1 cellular context compared by ENCODE assay signal in genomic region chr1:154567386-154568164, GRCh38.
TF ChIP-seq lines count a peak whose summit lies in the region.

A gene with protein sequence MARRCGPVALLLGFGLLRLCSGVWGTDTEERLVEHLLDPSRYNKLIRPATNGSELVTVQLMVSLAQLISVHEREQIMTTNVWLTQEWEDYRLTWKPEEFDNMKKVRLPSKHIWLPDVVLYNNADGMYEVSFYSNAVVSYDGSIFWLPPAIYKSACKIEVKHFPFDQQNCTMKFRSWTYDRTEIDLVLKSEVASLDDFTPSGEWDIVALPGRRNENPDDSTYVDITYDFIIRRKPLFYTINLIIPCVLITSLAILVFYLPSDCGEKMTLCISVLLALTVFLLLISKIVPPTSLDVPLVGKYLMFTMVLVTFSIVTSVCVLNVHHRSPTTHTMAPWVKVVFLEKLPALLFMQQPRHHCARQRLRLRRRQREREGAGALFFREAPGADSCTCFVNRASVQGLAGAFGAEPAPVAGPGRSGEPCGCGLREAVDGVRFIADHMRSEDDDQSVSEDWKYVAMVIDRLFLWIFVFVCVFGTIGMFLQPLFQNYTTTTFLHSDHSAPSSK (plus strand): TSS chr1:154567778. CDS start chr1:154568045, 267 bp downstream.

TF ChIP-seq in HepG2, 621 proteins besides CTCF, POLR2A, EP300 and RAD21 (continued from another document and continues in another):
- TF ChIP-seq, protein P1, sequence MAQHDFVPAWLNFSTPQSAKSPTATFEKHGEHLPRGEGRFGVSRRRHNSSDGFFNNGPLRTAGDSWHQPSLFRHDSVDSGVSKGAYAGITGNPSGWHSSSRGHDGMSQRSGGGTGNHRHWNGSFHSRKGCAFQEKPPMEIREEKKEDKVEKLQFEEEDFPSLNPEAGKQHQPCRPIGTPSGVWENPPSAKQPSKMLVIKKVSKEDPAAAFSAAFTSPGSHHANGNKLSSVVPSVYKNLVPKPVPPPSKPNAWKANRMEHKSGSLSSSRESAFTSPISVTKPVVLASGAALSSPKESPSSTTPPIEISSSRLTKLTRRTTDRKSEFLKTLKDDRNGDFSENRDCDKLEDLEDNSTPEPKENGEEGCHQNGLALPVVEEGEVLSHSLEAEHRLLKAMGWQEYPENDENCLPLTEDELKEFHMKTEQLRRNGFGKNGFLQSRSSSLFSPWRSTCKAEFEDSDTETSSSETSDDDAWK (CRISPR knock-in tag; IDR thresholded peaks at IDR 0.05) = no peak
- TF ChIP-seq ZNF570 (CRISPR knock-in tag; IDR thresholded peaks at IDR 0.05; ENCODE audit: borderline replicate concordance) (no peak), ZNF143 (CRISPR knock-in tag; IDR thresholded peaks at IDR 0.05) (peak; percentile 60), FOXK2 (IDR thresholded peaks at IDR 0.05) (no peak), TAF15 (IDR thresholded peaks at IDR 0.05; ENCODE audit: low read depth, low read length, poor library complexity, severe bottlenecking) (no peak), U2AF1 (optimal IDR thresholded peaks at IDR 0.05; ENCODE audit: low read depth, low read length) (no peak), MBD4 (IDR thresholded peaks at IDR 0.05; ENCODE audit: borderline replicate concordance, low read length) (no peak), DPF2 (CRISPR knock-in tag; IDR thresholded peaks at IDR 0.05; ENCODE audit: borderline replicate concordance, low read depth) (no peak), ZHX2 (IDR thresholded peaks at IDR 0.05; ENCODE audit: low read depth) (no peak), ZHX2 (CRISPR knock-in tag; IDR thresholded peaks at IDR 0.05; ENCODE audit: borderline replicate concordance) (peak; percentile 95), NAIF1 (CRISPR knock-in tag; IDR thresholded peaks at IDR 0.05; ENCODE audit: borderline replicate concordance) (peak; percentile 33; the same call in 1 of the 2 replicates), MAF1 (CRISPR knock-in tag; IDR thresholded peaks at IDR 0.05; ENCODE audit: borderline replicate concordance) (peak; percentile 74; the same call in 1 of the 2 replicates), MLXIP (CRISPR knock-in tag; IDR thresholded peaks at IDR 0.05; ENCODE audit: borderline replicate concordance) (peak; percentile 94), SNAPC4 (CRISPR knock-in tag; IDR thresholded peaks at IDR 0.05) (no peak), ZNF432 (CRISPR knock-in tag; IDR thresholded peaks at IDR 0.05; ENCODE audit: borderline replicate concordance) (no peak), EED (CRISPR knock-in tag; IDR thresholded peaks at IDR 0.05) (peak; percentile 96), ZNF557 (CRISPR knock-in tag; IDR thresholded peaks at IDR 0.05) (peak; percentile 94; the same call in 1 of the 2 replicates), ZBTB20 (CRISPR knock-in tag; IDR thresholded peaks at IDR 0.05; ENCODE audit: borderline replicate concordance, low read depth) (peak; percentile 56; the same call in 1 of the 2 replicates), MTA1 (CRISPR knock-in tag; IDR thresholded peaks at IDR 0.05; ENCODE audit: borderline replicate concordance) (no peak; the same call in 1 of the 2 replicates), ZNF782 (CRISPR knock-in tag; IDR thresholded peaks at IDR 0.05; ENCODE audit: borderline replicate concordance) (peak; percentile 66), ZFY (CRISPR knock-in tag; IDR thresholded peaks at IDR 0.05) (peak; percentile 65), REL (CRISPR knock-in tag; conservative IDR thresholded peaks at IDR 0.05) (peak; percentile 95), JUNB (CRISPR knock-in tag; IDR thresholded peaks at IDR 0.05; ENCODE audit: borderline replicate concordance) (peak; percentile 50; the same call in 1 of the 2 replicates), SRSF4 (IDR thresholded peaks at IDR 0.05; ENCODE audit: low read depth, low read length, poor library complexity, severe bottlenecking) (no peak), ZNF800 (CRISPR knock-in tag; IDR thresholded peaks at IDR 0.05) (peak; percentile 83), XRCC5 (optimal IDR thresholded peaks at IDR 0.05; ENCODE audit: low read length) (peak; percentile 66), THAP9 (CRISPR knock-in tag; IDR thresholded peaks at IDR 0.05; ENCODE audit: borderline replicate concordance) (no peak), RARG (CRISPR knock-in tag; IDR thresholded peaks at IDR 0.05; ENCODE audit: low read depth) (no peak), ZNF878 (CRISPR knock-in tag; IDR thresholded peaks at IDR 0.05) (peak; percentile 90; the same call in 1 of the 2 replicates), ZNF678 (CRISPR knock-in tag; IDR thresholded peaks at IDR 0.05) (peak; percentile 64; the same call in 1 of the 2 replicates), ARNT (IDR thresholded peaks at IDR 0.05) (no peak)
- TF ChIP-seq, protein P2, sequence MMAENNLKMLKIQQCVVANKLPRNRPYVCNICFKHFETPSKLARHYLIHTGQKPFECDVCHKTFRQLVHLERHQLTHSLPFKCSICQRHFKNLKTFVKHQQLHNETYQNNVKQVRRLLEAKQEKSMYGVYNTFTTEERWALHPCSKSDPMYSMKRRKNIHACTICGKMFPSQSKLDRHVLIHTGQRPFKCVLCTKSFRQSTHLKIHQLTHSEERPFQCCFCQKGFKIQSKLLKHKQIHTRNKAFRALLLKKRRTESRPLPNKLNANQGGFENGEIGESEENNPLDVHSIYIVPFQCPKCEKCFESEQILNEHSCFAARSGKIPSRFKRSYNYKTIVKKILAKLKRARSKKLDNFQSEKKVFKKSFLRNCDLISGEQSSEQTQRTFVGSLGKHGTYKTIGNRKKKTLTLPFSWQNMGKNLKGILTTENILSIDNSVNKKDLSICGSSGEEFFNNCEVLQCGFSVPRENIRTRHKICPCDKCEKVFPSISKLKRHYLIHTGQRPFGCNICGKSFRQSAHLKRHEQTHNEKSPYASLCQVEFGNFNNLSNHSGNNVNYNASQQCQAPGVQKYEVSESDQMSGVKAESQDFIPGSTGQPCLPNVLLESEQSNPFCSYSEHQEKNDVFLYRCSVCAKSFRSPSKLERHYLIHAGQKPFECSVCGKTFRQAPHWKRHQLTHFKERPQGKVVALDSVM (CRISPR knock-in tag; IDR thresholded peaks at IDR 0.05) = no peak
